In genomic region chr12:96195845-96196451, GRCh38 we compare ENCODE assay signal across 8 cellular contexts. TPM values are rescaled to one million over a fixed set of nuclear protein-coding genes. Genes with fewer than 3 reads are reported as not detected.
A peak's percentile ranks its signal among the peaks of the same experiment; 100 is the strongest.
DNase-seq lines count a peak whose midpoint lies in the region; ATAC-seq and TF ChIP-seq lines count a peak whose summit lies in the region.

No MANE protein-coding gene starts in this region.

- peak overlapping the region; percentile 98 for H3K9ac ChIP-seq in mesenchymal stem cell (ENCODE audit: low read length)

- peaks cover 2% of the 10 kb centered on the region for H3K79me1 ChIP-seq in mesenchymal stem cell (replicated peaks; ENCODE audit: low read length, poor library complexity, severe bottlenecking)

- H2BK5ac ChIP-seq in mesenchymal stem cell (ENCODE audit: low read depth, low read length, poor library complexity, severe bottlenecking): peak overlapping the region; percentile 68

- H2AFZ ChIP-seq in ACC112 (ENCODE audit: low read length, unreplicated experiment) (no peak overlapping the region), mesenchymal stem cell (ENCODE audit: low read depth, low read length) (no peak overlapping the region)

- peak overlapping the region; percentile 96 for H3K27ac ChIP-seq in ACC112 (ENCODE audit: low read depth, low read length)
- peak overlapping the region; percentile 58 for H3K27ac ChIP-seq in WERI-Rb-1
- H3K27ac ChIP-seq in mesenchymal stem cell (ENCODE audit: low read length, poor library complexity, severe bottlenecking): peak overlapping the region; percentile 97
- H3K27ac ChIP-seq in thoracic aorta: peak overlapping the region; percentile 7 to 48

- H2AK5ac ChIP-seq in mesenchymal stem cell (ENCODE audit: low read length, severe bottlenecking): no peak overlapping the region

- ATAC-seq in HG02852 (IDR thresholded peaks at IDR 0.05; ENCODE audit: unreplicated experiment) (peak; percentile 4), thoracic aorta (ENCODE audit: insufficient number of reproducible peaks, low FRiP score, low read depth) (no peak), HG03442 (IDR thresholded peaks at IDR 0.05; ENCODE audit: unreplicated experiment) (no peak), GM21576 (IDR thresholded peaks at IDR 0.05; ENCODE audit: unreplicated experiment) (no peak)

- peak; percentile 71 for DNase-seq in WERI-Rb-1
- peak; percentile 51 to 77 for DNase-seq in dermis microvascular lymphatic vessel endothelial cell (ENCODE audit: low read depth in 2 of 2)
- DNase-seq in mesenchymal stem cell: peak; percentile 87
- DNase-seq in thoracic aorta (ENCODE audit: low spot score): no peak

- H3K79me2 ChIP-seq in ACC112 (ENCODE audit: control insufficient read depth, insufficient read depth, low read length, unreplicated experiment): peaks cover 54% of the 10 kb centered on the region

- H3K4ac ChIP-seq in mesenchymal stem cell (ENCODE audit: low read depth in 1 of 2, low read length in 2 of 2): peak overlapping the region in 1 of 2 experiments; percentile 94

- TF ChIP-seq CTCF in WERI-Rb-1 (IDR thresholded peaks at IDR 0.05; ENCODE audit: low read depth, low read length): no peak
- TF ChIP-seq CTCF in thoracic aorta (IDR thresholded peaks at IDR 0.05): no peak

- H3K23ac ChIP-seq in mesenchymal stem cell (ENCODE audit: low read length in 2 of 2): no peak overlapping the region

- H3K18ac ChIP-seq in mesenchymal stem cell (ENCODE audit: low read depth in 1 of 2, low read length in 2 of 2): peak overlapping the region; percentile 34 to 46

- no peak overlapping the region for H2BK15ac ChIP-seq in mesenchymal stem cell (ENCODE audit: low read depth, poor library complexity, severe bottlenecking)

- H3K4me2 ChIP-seq in mesenchymal stem cell (ENCODE audit: low read length, poor library complexity, severe bottlenecking): peak overlapping the region; percentile 96

- 0% methylated on average over 6 of the region's 14 CpGs for WGBS in mesenchymal stem cell

- H4K91ac ChIP-seq in mesenchymal stem cell (ENCODE audit: low read length): peak overlapping the region; percentile 80

- H2BK12ac ChIP-seq in mesenchymal stem cell (ENCODE audit: low read length in 2 of 2): peak overlapping the region in 1 of 2 experiments; percentile 25

- no peak overlapping the region for H3K14ac ChIP-seq in mesenchymal stem cell (ENCODE audit: low read length in 2 of 2)

- H3K4me1 ChIP-seq in ACC112 (ENCODE audit: control insufficient read depth, insufficient read depth, low read length, unreplicated experiment) (peaks cover 32% of the 10 kb centered on the region), mesenchymal stem cell (ENCODE audit: control insufficient read depth, insufficient read depth, low read depth, low read length) (peaks cover 5% of the 10 kb centered on the region), thoracic aorta (ENCODE audit: control insufficient read depth in 1 of 2, low read depth in 2 of 2) (peaks cover 14 to 36% of the 10 kb centered on the region in 2 donors)

- no peak overlapping the region for H4K8ac ChIP-seq in mesenchymal stem cell (ENCODE audit: low read length)

- H3K4me3 ChIP-seq in ACC112 (ENCODE audit: low read depth, low read length) (peak overlapping the region; percentile 97), WERI-Rb-1 (ENCODE audit: low read depth, low read length) (peak overlapping the region; percentile 73), mesenchymal stem cell (ENCODE audit: insufficient read depth in 1 of 2, low read depth in 1 of 2, low read length in 2 of 2) (peak overlapping the region; percentile 50 to 97), thoracic aorta (peak overlapping the region; percentile 92)

- no peaks in the 10 kb centered on the region for H3K9me3 ChIP-seq in WERI-Rb-1 (ENCODE audit: severe bottlenecking)
- no peaks in the 10 kb centered on the region for H3K9me3 ChIP-seq in mesenchymal stem cell (ENCODE audit: control insufficient read depth, low read length)
- H3K9me3 ChIP-seq in thoracic aorta: no peaks in the 10 kb centered on the region

- peak overlapping the region; percentile 86 for H2BK120ac ChIP-seq in mesenchymal stem cell (ENCODE audit: low read depth, low read length)

- no peaks in the 10 kb centered on the region for H3K36me3 ChIP-seq in ACC112 (ENCODE audit: insufficient read depth, low read length)
- H3K36me3 ChIP-seq in WERI-Rb-1: no peaks in the 10 kb centered on the region
- H3K36me3 ChIP-seq in mesenchymal stem cell (ENCODE audit: control insufficient read depth in 1 of 2, insufficient read depth in 2 of 2, low read depth in 1 of 2, low read length in 2 of 2): no peaks in the 10 kb centered on the region
- H3K36me3 ChIP-seq in thoracic aorta: no peaks in the 10 kb centered on the region

- H3K27me3 ChIP-seq in ACC112 (ENCODE audit: insufficient read depth, low read length) (no peaks in the 10 kb centered on the region), WERI-Rb-1 (ENCODE audit: insufficient read depth, low read depth, severe bottlenecking) (no peaks in the 10 kb centered on the region), mesenchymal stem cell (ENCODE audit: control insufficient read depth in 1 of 2, insufficient read depth in 1 of 2, low read length in 2 of 2) (no peaks in the 10 kb centered on the region), thoracic aorta (replicated peaks; ENCODE audit: insufficient read depth) (no peaks in the 10 kb centered on the region)

RNA-seq across cellular contexts. Expression of gene ELK3, which starts 1.8 kb away (rescaled TPM):
- total RNA-seq in dermis microvascular lymphatic vessel endothelial cell (50.2 and 67.6 TPM in 2 replicates), thoracic aorta (10 to 100 TPM; 19.9 to 40.6 TPM)
- 62.4 TPM for polyA plus RNA-seq in mesenchymal stem cell (2013, experiment 1 of 2)
- 63.9 TPM for polyA plus RNA-seq in mesenchymal stem cell (2013, experiment 2 of 2)

Comparison
In these comparisons a context has a peak if more than half of its experiments do, and no peak if none do; other contexts are left out.
1. H3K27ac ChIP-seq: peak in every context shown above with its lines; median percentile 97 in mesenchymal stem cell; 96 in ACC112; 58 in WERI-Rb-1; 28 in thoracic aorta.